11 cellular contexts compared by ENCODE assay signal in genomic region chr2:45849491-45850283, GRCh38.
A peak's percentile ranks its signal among the peaks of the same experiment; 100 is the strongest.
DNase-seq lines count a peak whose midpoint lies in the region; ATAC-seq and TF ChIP-seq lines count a peak whose summit lies in the region.
"Had no signal": no experiment of that assay in that cellular context is flagged by ENCODE, and none has a peak within 500 bp of the region (broad histone marks: within the 10 kb centered on the region; RNA-seq: fewer than 3 reads in every experiment).

No MANE protein-coding gene starts in this region.

- peaks cover 25% of the 10 kb centered on the region for H3K4me1 Mint-ChIP-seq in activated CD8-positive, alpha-beta T cell treated with anti-CD3 and anti-CD28 coated beads for 36 hours (ENCODE audit: low read depth)
- H3K4me1 Mint-ChIP-seq in naive thymus-derived CD8-positive, alpha-beta T cell = peaks cover 0 to 18% (median under 1%) of the 10 kb centered on the region in 4 donors

- H3K4me3 Mint-ChIP-seq in activated CD8-positive, alpha-beta T cell treated with anti-CD3 and anti-CD28 coated beads for 36 hours = no peak overlapping the region
- H3K4me3 Mint-ChIP-seq in naive thymus-derived CD8-positive, alpha-beta T cell = no peak overlapping the region
- H3K4me3 Mint-ChIP-seq: activated CD4-positive, alpha-beta T cell treated with anti-CD3 and anti-CD28 coated beads, Interleukin-2, amount 10 ng/mL, durations not matched to agents 7 days and 5 days; nephron had no signal

- H3K9me3 ChIP-seq in tibial artery = no peaks in the 10 kb centered on the region
- H3K9me3 ChIP-seq: breast epithelium had no signal

- TF ChIP-seq CTCF in AG10803 (conservative IDR thresholded peaks at IDR 0.05; ENCODE audit: low read length) (no peak), tibial artery (IDR thresholded peaks at IDR 0.05) (no peak)
- TF ChIP-seq CTCF in activated CD8-positive, alpha-beta T cell treated with anti-CD3 and anti-CD28 coated beads for 36 hours (IDR thresholded peaks at IDR 0.05) = no peak

- H3K27ac Mint-ChIP-seq in activated CD8-positive, alpha-beta T cell treated with anti-CD3 and anti-CD28 coated beads for 36 hours = no peak overlapping the region
- no peak overlapping the region for H3K27ac Mint-ChIP-seq in naive thymus-derived CD8-positive, alpha-beta T cell
- H3K27ac Mint-ChIP-seq: activated CD4-positive, alpha-beta T cell treated with anti-CD3 and anti-CD28 coated beads, Interleukin-2, amount 10 ng/mL, durations not matched to agents 7 days and 5 days had no signal

- DNase-seq in AG10803 (ENCODE audit: low read depth) (peak; percentile 96), HCEC 1CT (peak; percentile 57), foreskin melanocyte (peak; percentile 13), RPMI8226 (no peak), tibial artery (no peak)
- peak; percentile 25 for DNase-seq in activated CD8-positive, alpha-beta T cell treated with anti-CD3 and anti-CD28 coated beads for 36 hours
- DNase-seq in naive thymus-derived CD8-positive, alpha-beta T cell = no peak
- DNase-seq: activated CD4-positive, alpha-beta T cell treated with anti-CD3 and anti-CD28 coated beads, Interleukin-2, amount 10 ng/mL, durations not matched to agents 7 days and 5 days had no signal

- no peaks in the 10 kb centered on the region for H3K27me3 ChIP-seq in tibial artery
- H3K27me3 ChIP-seq: breast epithelium had no signal

- POLR2A ChIA-PET in activated CD8-positive, alpha-beta T cell treated with anti-CD3 and anti-CD28 coated beads for 36 hours (lab: Charles Lee) = interaction anchor here (0.5 to 1.6 kb wide), 2 partner anchors 10 to 388 kb away, joined by 4 to 6 read pairs; no protein-coding TSS in a partner anchor
- POLR2A ChIA-PET in naive thymus-derived CD8-positive, alpha-beta T cell (lab: Charles Lee) = no interaction called here

- peak; percentile 85 for ATAC-seq in activated CD8-positive, alpha-beta T cell treated with anti-CD3 and anti-CD28 coated beads for 36 hours
- no peak for ATAC-seq in naive thymus-derived CD8-positive, alpha-beta T cell
- ATAC-seq in HG03039 (IDR thresholded peaks at IDR 0.05; ENCODE audit: unreplicated experiment) = no peak

- H3K4me1 ChIP-seq in tibial artery = no peaks in the 10 kb centered on the region

- no peak overlapping the region for H3K27ac ChIP-seq in tibial artery

- peaks cover 15% of the 10 kb centered on the region for H3K36me3 Mint-ChIP-seq in activated CD8-positive, alpha-beta T cell treated with anti-CD3 and anti-CD28 coated beads for 36 hours (ENCODE audit: low read depth)
- peaks cover 0 to 14% (median 3%) of the 10 kb centered on the region in 3 donors for H3K36me3 Mint-ChIP-seq in naive thymus-derived CD8-positive, alpha-beta T cell

- H3K9me3 Mint-ChIP-seq in activated CD8-positive, alpha-beta T cell treated with anti-CD3 and anti-CD28 coated beads for 36 hours = peaks cover 4% of the 10 kb centered on the region
- no peaks in the 10 kb centered on the region for H3K9me3 Mint-ChIP-seq in naive thymus-derived CD8-positive, alpha-beta T cell
- H3K9me3 Mint-ChIP-seq: nephron had no signal

- H3K36me3 ChIP-seq in tibial artery = peaks cover 0 to 10% (median 0%) of the 10 kb centered on the region in 3 donors
- H3K36me3 ChIP-seq: breast epithelium had no signal

- H3K4me3 ChIP-seq in AG10803 (ENCODE audit: low read length) = peak overlapping the region; percentile 3
- H3K4me3 ChIP-seq in tibial artery = no peak overlapping the region
- H3K4me3 ChIP-seq: breast epithelium had no signal

- no peaks in the 10 kb centered on the region for H3K27me3 Mint-ChIP-seq in activated CD8-positive, alpha-beta T cell treated with anti-CD3 and anti-CD28 coated beads for 36 hours
- H3K27me3 Mint-ChIP-seq in naive thymus-derived CD8-positive, alpha-beta T cell = no peaks in the 10 kb centered on the region
- H3K27me3 Mint-ChIP-seq: activated CD4-positive, alpha-beta T cell treated with anti-CD3 and anti-CD28 coated beads, Interleukin-2, amount 10 ng/mL, durations not matched to agents 7 days and 5 days had no signal

- CTCF ChIA-PET in activated CD8-positive, alpha-beta T cell treated with anti-CD3 and anti-CD28 coated beads for 36 hours (lab: Charles Lee) = interaction anchor here (0.7 to 1.2 kb wide), 2 partner anchors 19 to 71 kb away, joined by 3 read pairs; no protein-coding TSS in a partner anchor

- intact Hi-C loops in activated CD8-positive, alpha-beta T cell treated with anti-CD3 and anti-CD28 coated beads for 36 hours (cut with micrococcal nuclease) = no loop called here
- intact Hi-C loops in tibial artery (cut with DNase I; ENCODE audit: low total_unique reads) = no loop called here

Comparison
In these comparisons a context has a peak if more than half of its experiments do, and no peak if none do; other contexts are left out.
1. DNase-seq: peak in AG10803 (single experiment), HCEC 1CT (single experiment), activated CD8-positive, alpha-beta T cell treated with anti-CD3 and anti-CD28 coated beads for 36 hours (single experiment) and foreskin melanocyte (single experiment); none in naive thymus-derived CD8-positive, alpha-beta T cell (0 of 10), RPMI8226 (single experiment) and tibial artery (0 of 2).